19 cellular contexts compared by ENCODE assay signal in the genomic region with DNA sequence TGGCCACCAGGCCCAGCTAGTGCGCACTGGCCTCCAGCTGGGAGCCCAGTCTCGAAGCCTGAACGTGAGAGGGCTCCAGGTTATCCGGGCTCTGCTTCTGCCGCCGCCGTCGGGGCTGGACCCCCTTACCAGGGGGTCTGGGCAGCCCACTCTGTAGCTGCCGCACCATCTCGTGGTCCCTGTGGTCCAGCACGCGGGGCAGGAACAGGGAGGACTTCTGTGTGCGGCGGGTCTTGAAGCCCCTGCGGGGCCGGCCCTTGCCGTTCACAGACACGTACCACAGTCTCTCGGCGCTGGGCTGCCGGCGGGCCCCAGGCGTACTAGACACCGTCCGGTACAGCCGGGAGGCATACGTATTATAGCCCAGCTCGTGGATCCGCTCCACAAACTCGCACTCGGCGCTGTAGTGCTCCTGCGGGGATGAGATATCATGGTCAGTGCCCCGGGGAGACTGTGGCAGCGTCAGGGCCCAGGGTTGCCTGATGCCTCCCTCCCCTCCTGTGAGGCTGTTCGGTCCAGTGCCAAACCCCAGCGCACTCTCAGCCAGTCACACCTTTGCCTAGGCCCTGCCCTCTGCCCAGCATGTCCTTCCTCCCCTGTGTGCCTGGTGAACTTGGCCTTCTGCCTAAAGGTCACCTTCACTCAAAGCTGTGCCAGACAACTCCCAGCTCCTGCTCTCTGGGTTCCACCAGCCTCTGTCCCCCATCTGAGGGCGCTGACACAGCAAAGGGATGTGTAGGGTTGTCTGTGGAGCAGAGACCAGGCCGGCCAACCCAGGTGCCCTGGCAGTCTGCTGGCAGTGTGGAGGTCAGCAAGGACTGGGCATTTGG. TPM values are rescaled to one million over a fixed set of nuclear protein-coding genes. Genes with fewer than 3 reads are reported as not detected.
DNase-seq lines count a peak whose midpoint lies in the region; ATAC-seq, FAIRE-seq and TF ChIP-seq lines count a peak whose summit lies in the region.
"Had no signal": no experiment of that assay in that cellular context is flagged by ENCODE, and none has a peak within 500 bp of the region (broad histone marks: within the 10 kb centered on the region; RNA-seq: fewer than 3 reads in every experiment).

No MANE protein-coding gene starts in this region.

- POLR2A ChIA-PET in HepG2 (lab: Yijun Ruan, JAX) = no interaction called here

- H4K20me1 ChIP-seq in HepG2 (ENCODE audit: insufficient read depth, low read length) (0 out of 2 replicates have a peak, but pooled peaks cover 4% of the 10 kb centered on the region), neural progenitor cell (ENCODE audit: low read depth) (no peaks in the 10 kb centered on the region)

- no peak overlapping the region for H3K27ac Mint-ChIP-seq in activated naive CD8-positive, alpha-beta T cell treated with anti-CD3 and anti-CD28 coated beads, Interleukin-2, amount 50 U/mL, for 24 hours
- H3K27ac Mint-ChIP-seq in activated naive CD8-positive, alpha-beta T cell treated with anti-CD3 and anti-CD28 coated beads for 36 hours = no peak overlapping the region
- peak overlapping the region; percentile 42 for H3K27ac Mint-ChIP-seq in neural progenitor cell
- H3K27ac Mint-ChIP-seq: CD4-positive, alpha-beta T cell; GM23338 had no signal

- TF ChIP-seq EP300 in HepG2 (IDR thresholded peaks at IDR 0.05; ENCODE audit: low read depth in 2 of 2, low read length in 2 of 2) = no peak
- no peak for TF ChIP-seq EP300 in HepG2 (CRISPR knock-in tag; IDR thresholded peaks at IDR 0.05; ENCODE audit: borderline replicate concordance)

- TF ChIP-seq POLR2A in HepG2 (IDR thresholded peaks at IDR 0.05; ENCODE audit: insufficient read depth in 1 of 2, low read depth in 2 of 2, low read length in 2 of 2) (no peak), testis (IDR thresholded peaks at IDR 0.05) (no peak)

- in situ Hi-C loops in HepG2 (cut with HindIII; ENCODE audit: extremely low pct_ligation_motif_present, low pct_unique_long_range_greater_than_20kb) = no loop called here

- no peak for TF ChIP-seq CTCF in liver (IDR thresholded peaks at IDR 0.05; ENCODE audit: low read depth, low read length, missing input control)
- TF ChIP-seq CTCF in HepG2 (CRISPR knock-in tag; IDR thresholded peaks at IDR 0.05) = no peak
- no peak for TF ChIP-seq CTCF in neural progenitor cell (IDR thresholded peaks at IDR 0.05)
- no peak for TF ChIP-seq CTCF in testis (IDR thresholded peaks at IDR 0.05)

- TF ChIP-seq RAD21 in liver (IDR thresholded peaks at IDR 0.05) = no peak
- TF ChIP-seq RAD21 in HepG2 (CRISPR knock-in tag; IDR thresholded peaks at IDR 0.05) = no peak

- H3K9ac ChIP-seq in liver (ENCODE audit: low read depth in 1 of 2, low read length in 2 of 2) (no peak overlapping the region), HepG2 (ENCODE audit: insufficient read depth, low read depth, low read length) (no peak overlapping the region), neural progenitor cell (no peak overlapping the region)

- DNase-seq in activated naive CD8-positive, alpha-beta T cell treated with anti-CD3 and anti-CD28 coated beads, Interleukin-2, amount 50 U/mL, for 24 hours = no peak
- no peak for DNase-seq in activated naive CD8-positive, alpha-beta T cell treated with anti-CD3 and anti-CD28 coated beads for 36 hours
- no peak for DNase-seq in HepG2 (ENCODE audit: low spot score)
- DNase-seq in neural progenitor cell (ENCODE audit: low spot score) = no peak
- DNase-seq in SHP77 (lab: John Stamatoyannopoulos, UW) = no peak
- no peak for DNase-seq in testis
- DNase-seq in RKO (ENCODE audit: low spot score) = no peak
- DNase-seq: AML-193; CD4-positive, alpha-beta T cell had no signal

- no peak overlapping the region for H3K4me3 Mint-ChIP-seq in activated naive CD8-positive, alpha-beta T cell treated with anti-CD3 and anti-CD28 coated beads, Interleukin-2, amount 50 U/mL, for 24 hours
- no peak overlapping the region for H3K4me3 Mint-ChIP-seq in activated naive CD8-positive, alpha-beta T cell treated with anti-CD3 and anti-CD28 coated beads for 36 hours
- no peak overlapping the region for H3K4me3 Mint-ChIP-seq in neural progenitor cell
- H3K4me3 Mint-ChIP-seq: CD4-positive, alpha-beta T cell; GM23338 had no signal

- no peaks in the 10 kb centered on the region for H3K36me3 Mint-ChIP-seq in activated naive CD8-positive, alpha-beta T cell treated with anti-CD3 and anti-CD28 coated beads, Interleukin-2, amount 50 U/mL, for 24 hours (ENCODE audit: low read depth)
- H3K36me3 Mint-ChIP-seq in activated naive CD8-positive, alpha-beta T cell treated with anti-CD3 and anti-CD28 coated beads for 36 hours = no peaks in the 10 kb centered on the region
- H3K36me3 Mint-ChIP-seq in neural progenitor cell = no peaks in the 10 kb centered on the region

- H3K27ac ChIP-seq in liver (ENCODE audit: low read depth in 1 of 2, low read length in 2 of 2) (no peak overlapping the region), HepG2 (ENCODE audit: extremely low read length, insufficient read depth, low read length) (no peak overlapping the region), neural progenitor cell (no peak overlapping the region), testis (no peak overlapping the region)
- H3K27ac ChIP-seq: 22Rv1, A549, C4-2B had no signal

- no peak for FAIRE-seq in HepG2 (lab: Jason Lieb, UNC)
- FAIRE-seq: A549, D721Med, G401.6 had no signal

- no peaks in the 10 kb centered on the region for H3F3A ChIP-seq in neural progenitor cell (ENCODE audit: low read depth)

- intact Hi-C loops in HepG2 (cut with micrococcal nuclease; ENCODE audit: unreplicated experiment) = no loop called here
- intact Hi-C loops in testis (cut with DNase I; ENCODE audit: low total_unique reads) = no loop called here

- H3K9me3 Mint-ChIP-seq in activated naive CD8-positive, alpha-beta T cell treated with anti-CD3 and anti-CD28 coated beads, Interleukin-2, amount 50 U/mL, for 24 hours = no peaks in the 10 kb centered on the region
- no peaks in the 10 kb centered on the region for H3K9me3 Mint-ChIP-seq in activated naive CD8-positive, alpha-beta T cell treated with anti-CD3 and anti-CD28 coated beads for 36 hours
- peaks cover 3% of the 10 kb centered on the region for H3K9me3 Mint-ChIP-seq in neural progenitor cell
- H3K9me3 Mint-ChIP-seq: CD4-positive, alpha-beta T cell had no signal

- no peaks in the 10 kb centered on the region for H3K9me3 ChIP-seq in liver (ENCODE audit: control insufficient read depth in 4 of 4, low read length in 3 of 4)
- H3K9me3 ChIP-seq in HepG2 (ENCODE audit: low read length) = no peaks in the 10 kb centered on the region
- no peaks in the 10 kb centered on the region for H3K9me3 ChIP-seq in neural progenitor cell (ENCODE audit: low read depth)
- no peaks in the 10 kb centered on the region for H3K9me3 ChIP-seq in testis
- H3K9me3 ChIP-seq: A549, Caco-2, HAP-1 had no signal

- H3K27me3 ChIP-seq in liver (ENCODE audit: control insufficient read depth in 4 of 4, insufficient read depth in 4 of 4, low read length in 3 of 4) = peaks cover 0 to 2% (median 0%) of the 10 kb centered on the region in 4 donors
- H3K27me3 ChIP-seq in HepG2 (ENCODE audit: control insufficient read depth in 1 of 2, insufficient read depth in 2 of 2, low read length in 2 of 2) = peaks cover 5 to 27% of the 10 kb centered on the region in 2 experiments; a peak in 4 of 5 replicates
- peaks cover 20% of the 10 kb centered on the region for H3K27me3 ChIP-seq in neural progenitor cell
- no peaks in the 10 kb centered on the region for H3K27me3 ChIP-seq in testis

- no peak overlapping the region for H3K4me2 ChIP-seq in HepG2 (ENCODE audit: low read depth, low read length)
- no peak overlapping the region for H3K4me2 ChIP-seq in neural progenitor cell
- H3K4me2 ChIP-seq: A549, GM23338 had no signal

- CTCF ChIA-PET in HepG2 (lab: Yijun Ruan, JAX; ENCODE audit: low intra/inter-chr PET ratio, low total read pairs) = no interaction called here

- 86% methylated on average over 39 of the region's 39 CpGs for WGBS in liver
- WGBS in HepG2 (ENCODE audit: low lambda C conversion rate) = 62% methylated on average over 13 of the region's 39 CpGs
- 63 to 84% methylated on average over 10 to 35 of the region's 39 CpGs for WGBS in testis, 2 donors

- H3K79me2 ChIP-seq in HepG2 (ENCODE audit: insufficient read depth, low read length) (no peaks in the 10 kb centered on the region), neural progenitor cell (ENCODE audit: low read depth) (no peaks in the 10 kb centered on the region)

- H2AFZ ChIP-seq in HepG2 (ENCODE audit: low read length) (no peak overlapping the region), neural progenitor cell (replicated peaks) (no peak overlapping the region)
- H2AFZ ChIP-seq: GM23338 had no signal

- no TSS peak for BruUV-seq in HepG2 (replicated peaks; lab: Mats Ljungman, UMichigan)

- peaks cover 23% of the 10 kb centered on the region for H3K27me3 Mint-ChIP-seq in activated naive CD8-positive, alpha-beta T cell treated with anti-CD3 and anti-CD28 coated beads, Interleukin-2, amount 50 U/mL, for 24 hours
- peaks cover 27% of the 10 kb centered on the region for H3K27me3 Mint-ChIP-seq in activated naive CD8-positive, alpha-beta T cell treated with anti-CD3 and anti-CD28 coated beads for 36 hours
- peaks cover 11% of the 10 kb centered on the region for H3K27me3 Mint-ChIP-seq in neural progenitor cell (ENCODE audit: insufficient read depth, low read depth)

- H3K4me3 ChIP-seq in liver (ENCODE audit: low read depth in 1 of 3, low read length in 3 of 3) (no peak overlapping the region), HepG2 (replicated peaks in 1 of 3; ENCODE audit: insufficient read depth in 1 of 3, low read depth in 2 of 3, low read length in 3 of 3) (no peak overlapping the region), neural progenitor cell (no peak overlapping the region), testis (no peak overlapping the region)
- H3K4me3 ChIP-seq: A549, GM23338, HAP-1 had no signal

- H3K4me1 ChIP-seq in liver (ENCODE audit: control insufficient read depth in 4 of 4, insufficient read depth in 4 of 4, low read length in 3 of 4) (peaks cover 0 to 9% (median 4%) of the 10 kb centered on the region in 4 donors), HepG2 (ENCODE audit: insufficient read depth, low read length) (no peaks in the 10 kb centered on the region), neural progenitor cell (peaks cover 17% of the 10 kb centered on the region), testis (no peaks in the 10 kb centered on the region)
- H3K4me1 ChIP-seq: A549, HAP-1 had no signal

- H3K4me1 Mint-ChIP-seq in activated naive CD8-positive, alpha-beta T cell treated with anti-CD3 and anti-CD28 coated beads, Interleukin-2, amount 50 U/mL, for 24 hours = no peaks in the 10 kb centered on the region
- H3K4me1 Mint-ChIP-seq in activated naive CD8-positive, alpha-beta T cell treated with anti-CD3 and anti-CD28 coated beads for 36 hours = no peaks in the 10 kb centered on the region
- H3K4me1 Mint-ChIP-seq in neural progenitor cell = peaks cover 17% of the 10 kb centered on the region

- H3K36me3 ChIP-seq in liver (ENCODE audit: control insufficient read depth in 4 of 4, insufficient read depth in 3 of 4, low read depth in 1 of 4, low read length in 3 of 4) = no peaks in the 10 kb centered on the region
- H3K36me3 ChIP-seq in HepG2 (replicated peaks in 1 of 2; ENCODE audit: control insufficient read depth in 1 of 2, insufficient read depth in 2 of 2, low read length in 2 of 2) = no peaks in the 10 kb centered on the region
- H3K36me3 ChIP-seq in neural progenitor cell = no peaks in the 10 kb centered on the region
- H3K36me3 ChIP-seq in testis (ENCODE audit: low read depth, missing control alignments) = no peaks in the 10 kb centered on the region
- H3K36me3 ChIP-seq: HAP-1 had no signal

- peak; percentile 26 for ATAC-seq in activated naive CD8-positive, alpha-beta T cell treated with anti-CD3 and anti-CD28 coated beads, Interleukin-2, amount 50 U/mL, for 24 hours
- no peak for ATAC-seq in HepG2
- ATAC-seq: A549, GM23338 had no signal

RNA-seq across cellular contexts. Expression of a gene that starts 8.7 kb away (rescaled TPM):
- not detected for total RNA-seq in activated naive CD8-positive, alpha-beta T cell treated with anti-CD3 and anti-CD28 coated beads for 36 hours
- total RNA-seq in liver (not detected), HepG2 (2016; rRNA removed; fragmentation: Illumina TruSeq; extraction: Trizol) (not detected in 2 replicates), neural progenitor cell (ENCODE audit: low replicate concordance) (not detected in 2 replicates), testis (under 1 TPM in 1 of 2 donors, not detected in 1; 0.50 TPM)
- polyA plus RNA-seq in liver (not detected), HepG2 (2011; rRNA removed) (not detected in 2 replicates), testis (ENCODE audit: insufficient read depth, low read depth, low replicate concordance) (not detected)
- total RNA-seq in HepG2 (2016; cell fraction: cytosol; rRNA removed; fragmentation: Illumina TruSeq; extraction: Trizol; ENCODE audit: low read depth) = not detected in 2 replicates
- total RNA-seq in HepG2 (2016; cell fraction: insoluble cytoplasmic fraction; rRNA removed; fragmentation: Illumina TruSeq; extraction: Trizol) = not detected in 2 replicates
- total RNA-seq in HepG2 (2016; cell fraction: membrane; rRNA removed; fragmentation: Illumina TruSeq; extraction: Trizol) = not detected in 2 replicates
- total RNA-seq in HepG2 (2016; cell fraction: nucleus; rRNA removed; fragmentation: Illumina TruSeq; extraction: Trizol) = not detected in 2 replicates
- not detected in 2 replicates for polyA plus RNA-seq in HepG2 (2011; cell fraction: cytosol; rRNA removed)
- polyA plus RNA-seq in HepG2 (2011; cell fraction: nucleus; rRNA removed) = not detected in 2 replicates
- not detected in 2 replicates for polyA plus RNA-seq in HepG2 (2012)
- polyA plus RNA-seq in HepG2 (2016; cell fraction: cytosol; fragmentation: Illumina TruSeq; extraction: Trizol; ENCODE audit: low read depth) = not detected in 2 replicates
- polyA plus RNA-seq in HepG2 (2016; cell fraction: insoluble cytoplasmic fraction; fragmentation: Illumina TruSeq; extraction: Trizol; ENCODE audit: low read depth) = not detected in 2 replicates
- polyA plus RNA-seq in HepG2 (2016; cell fraction: membrane; fragmentation: Illumina TruSeq; extraction: Trizol; ENCODE audit: low read depth) = not detected in 2 replicates
- polyA plus RNA-seq in HepG2 (2016; cell fraction: nucleus; fragmentation: Illumina TruSeq; extraction: Trizol; ENCODE audit: insufficient read depth, low read depth) = not detected in 2 replicates
- polyA minus RNA-seq in HepG2 (2011; rRNA and poly(A)+ RNA removed; ENCODE audit: low replicate concordance) = not detected in 2 replicates
- polyA minus RNA-seq in HepG2 (2011; cell fraction: cytosol; rRNA and poly(A)+ RNA removed) = not detected in 2 replicates
- not detected in 2 replicates for polyA minus RNA-seq in HepG2 (2011; cell fraction: nucleus; rRNA and poly(A)+ RNA removed)
- total RNA-seq: Caco-2; CD4-positive, alpha-beta T cell had no signal
- polyA plus RNA-seq: A549, BJ, GM23338 had no signal

RNA-seq across cellular contexts. Expression of a gene that starts 35.4 kb away (rescaled TPM):
- total RNA-seq in activated naive CD8-positive, alpha-beta T cell treated with anti-CD3 and anti-CD28 coated beads for 36 hours = not detected
- total RNA-seq in liver = not detected
- polyA plus RNA-seq in liver = not detected
- not detected in 2 replicates for total RNA-seq in HepG2 (2016; rRNA removed; fragmentation: Illumina TruSeq; extraction: Trizol)
- total RNA-seq in HepG2 (2016; cell fraction: cytosol; rRNA removed; fragmentation: Illumina TruSeq; extraction: Trizol; ENCODE audit: low read depth) = not detected in 2 replicates
- not detected in 2 replicates for total RNA-seq in HepG2 (2016; cell fraction: insoluble cytoplasmic fraction; rRNA removed; fragmentation: Illumina TruSeq; extraction: Trizol)
- total RNA-seq in HepG2 (2016; cell fraction: membrane; rRNA removed; fragmentation: Illumina TruSeq; extraction: Trizol) = not detected in 2 replicates
- total RNA-seq in HepG2 (2016; cell fraction: nucleus; rRNA removed; fragmentation: Illumina TruSeq; extraction: Trizol) = not detected in 2 replicates
- not detected in 2 replicates for polyA plus RNA-seq in HepG2 (2011; rRNA removed)
- not detected in 2 replicates for polyA plus RNA-seq in HepG2 (2011; cell fraction: cytosol; rRNA removed)
- polyA plus RNA-seq in HepG2 (2011; cell fraction: nucleus; rRNA removed) = not detected in 2 replicates
- not detected in 2 replicates for polyA plus RNA-seq in HepG2 (2012)
- not detected in 2 replicates for polyA plus RNA-seq in HepG2 (2016; cell fraction: cytosol; fragmentation: Illumina TruSeq; extraction: Trizol; ENCODE audit: low read depth)
- polyA plus RNA-seq in HepG2 (2016; cell fraction: insoluble cytoplasmic fraction; fragmentation: Illumina TruSeq; extraction: Trizol; ENCODE audit: low read depth) = not detected in 2 replicates
- polyA plus RNA-seq in HepG2 (2016; cell fraction: membrane; fragmentation: Illumina TruSeq; extraction: Trizol; ENCODE audit: low read depth) = not detected in 2 replicates
- not detected in 2 replicates for polyA plus RNA-seq in HepG2 (2016; cell fraction: nucleus; fragmentation: Illumina TruSeq; extraction: Trizol; ENCODE audit: insufficient read depth, low read depth)
- polyA minus RNA-seq in HepG2 (2011; rRNA and poly(A)+ RNA removed; ENCODE audit: low replicate concordance) = not detected in 2 replicates
- polyA minus RNA-seq in HepG2 (2011; cell fraction: cytosol; rRNA and poly(A)+ RNA removed) = not detected in 2 replicates
- not detected in 2 replicates for polyA minus RNA-seq in HepG2 (2011; cell fraction: nucleus; rRNA and poly(A)+ RNA removed)
- 0.22 TPM in 1 of 2 replicates, not detected in the other for total RNA-seq in neural progenitor cell (ENCODE audit: low replicate concordance)
- total RNA-seq in testis = 1 to 10 TPM in 1 of 2 donors, under 1 TPM in 1; 0.87 to 2.8 TPM
- 0.28 TPM for polyA plus RNA-seq in testis (ENCODE audit: insufficient read depth, low read depth, low replicate concordance)
- total RNA-seq: Caco-2; CD4-positive, alpha-beta T cell had no signal
- polyA plus RNA-seq: A549, BJ had no signal
